2 cellular contexts compared by ENCODE assay signal in genomic region chr12:103169-103981, GRCh38.
A peak's percentile ranks its signal among the peaks of the same experiment; 100 is the strongest.
TF ChIP-seq lines count a peak whose summit lies in the region.

No MANE protein-coding gene starts in this region.

TF ChIP-seq in HepG2, 621 proteins besides CTCF, POLR2A, EP300 and RAD21:
- TF ChIP-seq SUZ12 (IDR thresholded peaks at IDR 0.05; ENCODE audit: low read depth, low read length) = no peak
- no peak for TF ChIP-seq KDM5A (IDR thresholded peaks at IDR 0.05; ENCODE audit: borderline replicate concordance, low read length)
- no peak for TF ChIP-seq ZBTB14 (CRISPR knock-in tag; IDR thresholded peaks at IDR 0.05)
- TF ChIP-seq GABPA (IDR thresholded peaks at IDR 0.05; ENCODE audit: low read depth, low read length) = no peak
- TF ChIP-seq GABPA (CRISPR knock-in tag; IDR thresholded peaks at IDR 0.05; ENCODE audit: low read depth) = no peak
- TF ChIP-seq ZNF225 (CRISPR knock-in tag; IDR thresholded peaks at IDR 0.05) = no peak
- no peak for TF ChIP-seq DNMT3B (CRISPR knock-in tag; conservative IDR thresholded peaks at IDR 0.05)
- no peak for TF ChIP-seq FOXA3 (CRISPR knock-in tag; IDR thresholded peaks at IDR 0.05)
- TF ChIP-seq SP5 (CRISPR knock-in tag; IDR thresholded peaks at IDR 0.05; ENCODE audit: borderline replicate concordance, low read depth) = no peak
- TF ChIP-seq DNMT1 (CRISPR knock-in tag; IDR thresholded peaks at IDR 0.05) = no peak
- TF ChIP-seq, protein P1, sequence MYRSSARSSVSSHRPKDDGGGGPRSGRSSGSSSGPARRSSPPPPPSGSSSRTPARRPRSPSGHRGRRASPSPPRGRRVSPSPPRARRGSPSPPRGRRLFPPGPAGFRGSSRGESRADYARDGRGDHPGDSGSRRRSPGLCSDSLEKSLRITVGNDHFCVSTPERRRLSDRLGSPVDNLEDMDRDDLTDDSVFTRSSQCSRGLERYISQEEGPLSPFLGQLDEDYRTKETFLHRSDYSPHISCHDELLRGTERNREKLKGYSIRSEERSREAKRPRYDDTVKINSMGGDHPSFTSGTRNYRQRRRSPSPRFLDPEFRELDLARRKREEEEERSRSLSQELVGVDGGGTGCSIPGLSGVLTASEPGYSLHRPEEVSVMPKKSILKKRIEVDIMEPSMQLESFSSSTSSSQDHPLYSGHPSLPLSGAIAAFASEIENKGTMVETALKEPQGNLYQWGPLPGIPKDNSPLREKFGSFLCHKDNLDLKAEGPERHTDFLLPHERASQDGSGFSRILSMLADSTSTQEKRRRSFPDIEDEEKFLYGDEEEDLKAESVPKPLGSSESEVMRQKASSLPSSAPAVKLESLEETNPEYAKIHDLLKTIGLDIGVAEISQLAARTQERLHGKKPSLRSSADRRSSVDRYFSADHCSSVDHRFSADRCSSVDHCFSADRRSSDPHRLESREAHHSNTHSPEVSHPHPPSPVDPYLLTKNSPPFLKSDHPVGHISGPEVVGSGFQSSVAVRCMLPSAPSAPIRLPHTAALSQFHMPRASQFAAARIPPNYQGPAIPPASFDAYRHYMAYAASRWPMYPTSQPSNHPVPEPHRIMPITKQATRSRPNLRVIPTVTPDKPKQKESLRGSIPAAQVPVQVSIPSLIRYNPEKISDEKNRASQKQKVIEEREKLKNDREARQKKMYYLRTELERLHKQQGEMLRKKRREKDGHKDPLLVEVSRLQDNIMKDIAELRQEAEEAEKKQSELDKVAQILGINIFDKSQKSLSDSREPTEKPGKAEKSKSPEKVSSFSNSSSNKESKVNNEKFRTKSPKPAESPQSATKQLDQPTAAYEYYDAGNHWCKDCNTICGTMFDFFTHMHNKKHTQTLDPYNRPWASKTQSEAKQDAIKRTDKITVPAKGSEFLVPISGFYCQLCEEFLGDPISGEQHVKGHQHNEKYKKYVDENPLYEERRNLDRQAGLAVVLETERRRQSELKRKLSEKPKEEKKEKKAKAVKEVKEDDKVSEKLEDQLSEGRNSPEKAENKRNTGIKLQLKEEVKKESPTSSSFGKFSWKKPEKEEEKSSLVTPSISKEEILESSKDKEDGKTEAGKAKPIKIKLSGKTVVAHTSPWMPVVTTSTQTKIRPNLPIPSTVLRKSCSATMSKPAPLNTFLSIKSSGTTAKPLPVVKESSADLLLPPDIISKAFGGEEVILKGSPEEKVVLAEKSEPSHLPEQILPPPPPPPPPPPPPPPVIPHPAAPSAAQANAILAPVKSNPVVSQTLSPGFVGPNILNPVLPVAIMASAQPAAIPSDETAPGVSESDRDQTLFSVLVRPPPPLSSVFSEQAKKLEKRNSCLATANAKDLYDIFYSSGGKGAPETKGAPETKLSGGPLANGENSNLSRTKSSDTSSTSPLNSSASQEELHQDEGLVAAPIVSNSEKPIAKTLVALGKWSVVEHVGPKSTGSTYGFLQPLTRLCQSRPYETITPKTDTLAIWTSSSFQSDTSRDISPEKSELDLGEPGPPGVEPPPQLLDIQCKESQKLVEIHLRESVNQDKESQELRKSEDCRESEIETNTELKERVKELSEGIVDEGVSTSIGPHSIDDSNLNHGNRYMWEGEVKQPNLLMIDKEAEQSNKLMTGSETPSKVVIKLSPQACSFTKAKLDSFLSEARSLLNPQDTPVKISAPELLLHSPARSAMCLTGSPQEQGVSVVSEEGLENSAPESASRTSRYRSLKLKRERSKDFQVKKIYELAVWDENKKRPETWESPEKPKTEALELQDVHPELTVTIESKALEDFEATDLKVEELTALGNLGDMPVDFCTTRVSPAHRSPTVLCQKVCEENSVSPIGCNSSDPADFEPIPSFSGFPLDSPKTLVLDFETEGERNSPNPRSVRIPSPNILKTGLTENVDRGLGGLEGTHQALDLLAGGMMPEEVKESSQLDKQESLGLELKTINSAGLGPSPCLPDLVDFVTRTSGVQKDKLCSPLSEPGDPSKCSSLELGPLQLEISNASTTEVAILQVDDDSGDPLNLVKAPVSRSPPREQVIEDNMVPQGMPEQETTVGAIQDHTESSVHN (CRISPR knock-in tag; IDR thresholded peaks at IDR 0.05) = no peak
- TF ChIP-seq STAT5B (CRISPR knock-in tag; IDR thresholded peaks at IDR 0.05) = no peak
- TF ChIP-seq TBL1XR1 (IDR thresholded peaks at IDR 0.05; ENCODE audit: borderline replicate concordance, low read length, partially characterized antibody) = no peak
- no peak for TF ChIP-seq RCOR2 (CRISPR knock-in tag; IDR thresholded peaks at IDR 0.05)
- no peak for TF ChIP-seq ZNF562 (CRISPR knock-in tag; IDR thresholded peaks at IDR 0.05; ENCODE audit: borderline replicate concordance)
- TF ChIP-seq, protein P2, sequence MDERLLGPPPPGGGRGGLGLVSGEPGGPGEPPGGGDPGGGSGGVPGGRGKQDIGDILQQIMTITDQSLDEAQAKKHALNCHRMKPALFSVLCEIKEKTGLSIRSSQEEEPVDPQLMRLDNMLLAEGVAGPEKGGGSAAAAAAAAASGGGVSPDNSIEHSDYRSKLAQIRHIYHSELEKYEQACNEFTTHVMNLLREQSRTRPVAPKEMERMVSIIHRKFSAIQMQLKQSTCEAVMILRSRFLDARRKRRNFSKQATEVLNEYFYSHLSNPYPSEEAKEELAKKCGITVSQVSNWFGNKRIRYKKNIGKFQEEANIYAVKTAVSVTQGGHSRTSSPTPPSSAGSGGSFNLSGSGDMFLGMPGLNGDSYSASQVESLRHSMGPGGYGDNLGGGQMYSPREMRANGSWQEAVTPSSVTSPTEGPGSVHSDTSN (CRISPR knock-in tag; IDR thresholded peaks at IDR 0.05) = no peak
- no peak for TF ChIP-seq SALL2 (CRISPR knock-in tag; IDR thresholded peaks at IDR 0.05)
- TF ChIP-seq ZNF660 (CRISPR knock-in tag; IDR thresholded peaks at IDR 0.05; ENCODE audit: borderline replicate concordance, low read depth) = no peak
- TF ChIP-seq, protein P3, sequence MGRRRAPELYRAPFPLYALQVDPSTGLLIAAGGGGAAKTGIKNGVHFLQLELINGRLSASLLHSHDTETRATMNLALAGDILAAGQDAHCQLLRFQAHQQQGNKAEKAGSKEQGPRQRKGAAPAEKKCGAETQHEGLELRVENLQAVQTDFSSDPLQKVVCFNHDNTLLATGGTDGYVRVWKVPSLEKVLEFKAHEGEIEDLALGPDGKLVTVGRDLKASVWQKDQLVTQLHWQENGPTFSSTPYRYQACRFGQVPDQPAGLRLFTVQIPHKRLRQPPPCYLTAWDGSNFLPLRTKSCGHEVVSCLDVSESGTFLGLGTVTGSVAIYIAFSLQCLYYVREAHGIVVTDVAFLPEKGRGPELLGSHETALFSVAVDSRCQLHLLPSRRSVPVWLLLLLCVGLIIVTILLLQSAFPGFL (CRISPR knock-in tag; IDR thresholded peaks at IDR 0.05) = no peak

TF ChIP-seq in H1, 55 proteins besides CTCF, POLR2A, EP300 and RAD21:
- TF ChIP-seq SIX5 (IDR thresholded peaks at IDR 0.05; ENCODE audit: low read depth, low read length) (no peak), YY1 (IDR thresholded peaks at IDR 0.05; ENCODE audit: low read depth, low read length) (0 out of 2 replicates have a peak, but pooled peaks have one; percentile 12)
TF ChIP-seq in H1: peak in this region for 1.
